ENCODE assay signal across 1 cellular context in the genomic region with DNA sequence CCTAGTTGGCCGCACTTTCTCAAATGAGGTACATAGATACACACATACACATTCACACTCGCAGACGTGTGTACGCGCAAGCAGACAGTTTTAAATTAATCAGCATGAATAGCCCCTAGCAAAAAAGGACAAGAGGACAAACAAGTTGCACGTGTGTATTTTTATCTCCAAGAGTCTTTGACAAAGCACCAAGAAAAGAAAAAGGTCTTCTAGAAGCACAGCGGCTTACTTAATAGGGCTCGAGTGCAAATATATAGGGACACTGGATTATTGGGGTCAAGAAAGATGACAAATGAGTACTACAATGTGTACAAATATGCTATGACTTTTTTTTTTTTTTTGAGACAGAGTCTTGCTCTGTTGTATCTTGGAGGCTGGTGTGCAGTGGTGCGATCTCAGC.
TF ChIP-seq lines count a peak whose summit lies in the region.

No MANE protein-coding gene starts in this region.

TF ChIP-seq in H1, 55 proteins besides CTCF, POLR2A, EP300 and RAD21:
- peak; percentile 3 for TF ChIP-seq EZH2 (IDR thresholded peaks at IDR 0.05; ENCODE audit: low read depth, low read length, severe bottlenecking)
- TF ChIP-seq BACH1 (IDR thresholded peaks at IDR 0.05; ENCODE audit: low read length), result no peak
TF ChIP-seq in H1: peak in this region for 1.
